25 cellular contexts compared by ENCODE assay signal in genomic region chr7:82210422-82211184, GRCh38.
A peak's percentile ranks its signal among the peaks of the same experiment; 100 is the strongest.
DNase-seq lines count a peak whose midpoint lies in the region; FAIRE-seq and TF ChIP-seq lines count a peak whose summit lies in the region.
"Had no signal": no experiment of that assay in that cellular context is flagged by ENCODE, and none has a peak within 500 bp of the region (broad histone marks: within the 10 kb centered on the region; RNA-seq: fewer than 3 reads in every experiment).

No MANE protein-coding gene starts in this region.

- no peaks in the 10 kb centered on the region for H3K9me2 ChIP-seq in GM23248 (ENCODE audit: insufficient read depth)

- H3K4me1 Mint-ChIP-seq in endodermal cell, result peaks cover 5% of the 10 kb centered on the region
- H3K4me1 Mint-ChIP-seq in nephron progenitor cell, result peaks cover 34% of the 10 kb centered on the region
- H3K4me1 Mint-ChIP-seq: activated naive CD8-positive, alpha-beta T cell treated with anti-CD3 and anti-CD28 coated beads, Interleukin-2, amount 50 U/mL, for 24 hours; B cell had no signal

- H3K36me3 ChIP-seq in GM23248 (ENCODE audit: low read depth) (no peaks in the 10 kb centered on the region), endodermal cell (ENCODE audit: control insufficient read depth, insufficient read depth, low read length) (no peaks in the 10 kb centered on the region)
- H3K36me3 ChIP-seq: brain microvascular endothelial cell, lower lobe of right lung, prostate gland, thyroid gland had no signal

- in situ Hi-C loops in GM23248 (cut with MboI), result no loop called here
- in situ Hi-C loops in ACHN (cut with HindIII; ENCODE audit: low pct_ligation_motif_present, low pct_unique_long_range_greater_than_20kb, low sequenced_read_pairs), result no loop called here

- H3K27ac Mint-ChIP-seq in endodermal cell, result no peak overlapping the region
- H3K27ac Mint-ChIP-seq in nephron progenitor cell, result peak overlapping the region; percentile 70
- H3K27ac Mint-ChIP-seq: activated naive CD8-positive, alpha-beta T cell treated with anti-CD3 and anti-CD28 coated beads, Interleukin-2, amount 50 U/mL, for 24 hours; activated T-helper 2 cell treated with anti-CD3 and anti-CD28 coated beads, Interferon-gamma antibody, Interleukin-2, Interleukin-4, amounts not matched to agents 10 μg/mL and 5 μg/mL and 100 μg/mL, durations not matched to agents 14 hours and 24 hours and 36 hours; B cell; HFFc6 had no signal

- TF ChIP-seq CTCF in endodermal cell (conservative IDR thresholded peaks at IDR 0.05) (no peak), nephron progenitor cell (IDR thresholded peaks at IDR 0.05) (no peak)

- H3K9ac ChIP-seq in GM23248, result no peak overlapping the region
- no peak overlapping the region for H3K9ac ChIP-seq in endodermal cell (ENCODE audit: extremely low read depth, low read length, poor library complexity, severe bottlenecking)

- FAIRE-seq in H54 (lab: Jason Lieb, UNC), result no peak

- DNase-seq in GM23248 (peak; percentile 8), NCI-H2227 treated with DMSO at 0.1 percent for 48 hours (lab: John Stamatoyannopoulos, UW) (peak; percentile 37), endodermal cell (no peak), nephron progenitor cell (no peak), ACHN (no peak), H54 (ENCODE audit: insufficient read length, low spot score) (no peak), Ammon's horn (ENCODE audit: low spot score) (no peak), EL (no peak)
- DNase-seq: activated CD8-positive, alpha-beta memory T cell treated with anti-CD3 and anti-CD28 coated beads, Interleukin-2, amount 50 U/mL, for 4 hours; activated naive CD8-positive, alpha-beta T cell treated with anti-CD3 and anti-CD28 coated beads, Interleukin-2, amount 50 U/mL, for 24 hours; brain microvascular endothelial cell; foreskin fibroblast; HFFc6; lower lobe of right lung; NCI-H1092; NCI-H187 treated with DMSO at 0.1 percent for 48 hours; RPMI8226; stimulated activated CD4-positive, alpha-beta T cell treated with anti-CD3 and anti-CD28 coated beads, Interleukin-2, amount 100 ng/mL, for 48 hours; stimulated activated naive CD4-positive, alpha-beta T cell treated with Interleukin-2 at 50 U/mL for 16 hours; thyroid gland had no signal

- 0 out of 2 replicates have a peak, but pooled peaks cover 10% of the 10 kb centered on the region for H3K4me1 ChIP-seq in GM23248 (ENCODE audit: insufficient read depth)
- peaks cover 3% of the 10 kb centered on the region for H3K4me1 ChIP-seq in endodermal cell (ENCODE audit: control insufficient read depth, insufficient read depth, low read length)
- H3K4me1 ChIP-seq: lower lobe of right lung, prostate gland had no signal

- TF ChIP-seq POLR2A in H54 (IDR thresholded peaks at IDR 0.05; ENCODE audit: low read depth, low read length), result no peak

- WGBS in GM23248 (ENCODE audit: low coverage in 1 of 2, low lambda C conversion rate in 2 of 2, missing lambda C conversion rate in 2 of 2), 2 experiments, result 54 to 70% methylated on average over 2 of the region's 2 CpGs
- WGBS in endodermal cell (ENCODE audit: insufficient coverage in 1 of 2, insufficient read length in 1 of 2), 2 experiments, result 93% methylated on average over 1 of the region's 2 CpGs; no CpG with 5 or more reads in 1 of the 2 experiments

- H3K4me3 Mint-ChIP-seq in endodermal cell, result no peak overlapping the region
- no peak overlapping the region for H3K4me3 Mint-ChIP-seq in nephron progenitor cell
- H3K4me3 Mint-ChIP-seq: activated naive CD8-positive, alpha-beta T cell treated with anti-CD3 and anti-CD28 coated beads, Interleukin-2, amount 50 U/mL, for 24 hours; B cell; HFFc6 had no signal

- H4K20me1 ChIP-seq in GM23248 (ENCODE audit: insufficient read depth), result no peaks in the 10 kb centered on the region

- no peaks in the 10 kb centered on the region for H3F3A ChIP-seq in GM23248 (ENCODE audit: insufficient read depth)

- H3K9me3 ChIP-seq in GM23248 (ENCODE audit: low read depth) (no peaks in the 10 kb centered on the region), endodermal cell (ENCODE audit: control insufficient read depth, low read length) (peaks cover 20% of the 10 kb centered on the region)
- H3K9me3 ChIP-seq: prostate gland, thyroid gland had no signal

- H3K4me3 ChIP-seq in GM23248, result no peak overlapping the region
- no peak overlapping the region for H3K4me3 ChIP-seq in endodermal cell (ENCODE audit: low read length)
- H3K4me3 ChIP-seq: coronary artery, hepatocyte, lower lobe of right lung, prostate gland, thyroid gland had no signal

- no peaks in the 10 kb centered on the region for H3K79me2 ChIP-seq in GM23248 (ENCODE audit: insufficient read depth)
- H3K79me2 ChIP-seq: hepatocyte had no signal

- peaks cover 21% of the 10 kb centered on the region for H3K9me3 Mint-ChIP-seq in endodermal cell
- H3K9me3 Mint-ChIP-seq in nephron progenitor cell, result peaks cover 30% of the 10 kb centered on the region
- H3K9me3 Mint-ChIP-seq: activated naive CD8-positive, alpha-beta T cell treated with anti-CD3 and anti-CD28 coated beads, Interleukin-2, amount 50 U/mL, for 24 hours; activated T-helper 2 cell treated with anti-CD3 and anti-CD28 coated beads, Interferon-gamma antibody, Interleukin-2, Interleukin-4, amounts not matched to agents 10 μg/mL and 5 μg/mL and 100 μg/mL, durations not matched to agents 14 hours and 24 hours and 36 hours; HFFc6 had no signal

- H3K27ac ChIP-seq in GM23248 (no peak overlapping the region), endodermal cell (ENCODE audit: low read depth, low read length) (peak overlapping the region; percentile 13)
- H3K27ac ChIP-seq: brain microvascular endothelial cell, coronary artery, hepatocyte, lower lobe of right lung, prostate gland, thyroid gland had no signal

- H3K36me3 Mint-ChIP-seq in endodermal cell (ENCODE audit: low read depth), result peaks cover 21% of the 10 kb centered on the region
- peaks cover 23% of the 10 kb centered on the region for H3K36me3 Mint-ChIP-seq in nephron progenitor cell (ENCODE audit: low read depth)

- no peak overlapping the region for H2AFZ ChIP-seq in GM23248
- H2AFZ ChIP-seq: hepatocyte had no signal

- H3K27me3 Mint-ChIP-seq in endodermal cell (ENCODE audit: insufficient read depth) (no peaks in the 10 kb centered on the region), nephron progenitor cell (ENCODE audit: low read depth, poor library complexity) (peaks cover 4% of the 10 kb centered on the region)
- H3K27me3 Mint-ChIP-seq: activated naive CD8-positive, alpha-beta T cell treated with anti-CD3 and anti-CD28 coated beads, Interleukin-2, amount 50 U/mL, for 24 hours; B cell had no signal

- H3K27me3 ChIP-seq in GM23248 (replicated peaks; ENCODE audit: insufficient read depth) (no peaks in the 10 kb centered on the region), endodermal cell (ENCODE audit: control insufficient read depth, insufficient read depth, low read length, poor library complexity, severe bottlenecking) (no peaks in the 10 kb centered on the region)
- H3K27me3 ChIP-seq: brain microvascular endothelial cell, hepatocyte, thyroid gland had no signal

- H3K4me2 ChIP-seq in GM23248 (ENCODE audit: unreplicated experiment), result no peak overlapping the region
- H3K4me2 ChIP-seq: hepatocyte had no signal

Comparison
In these comparisons a context has a peak if more than half of its experiments do, and no peak if none do; other contexts are left out.
1. DNase-seq: peak in GM23248 (single experiment) and NCI-H2227 treated with DMSO at 0.1 percent for 48 hours (single experiment); none in endodermal cell (single experiment), nephron progenitor cell (single experiment), ACHN (single experiment), H54 (single experiment), Ammon's horn (single experiment) and EL (single experiment).